Comparison of ENCODE assay signal across 8 cellular contexts in genomic region chr4:67131224-67131623, GRCh38.
DNase-seq lines count a peak whose midpoint lies in the region; ATAC-seq and TF ChIP-seq lines count a peak whose summit lies in the region.

No MANE protein-coding gene starts in this region.

- H3K4me3 ChIP-seq in astrocyte of the spinal cord (ENCODE audit: low read depth, low read length) (no peak overlapping the region), tibial nerve (no peak overlapping the region)

- H3K4me1 ChIP-seq in tibial nerve, result peaks cover 0 to 7% (median 0%) of the 10 kb centered on the region in 4 donors

- TF ChIP-seq CTCF in astrocyte of the spinal cord (IDR thresholded peaks at IDR 0.05; ENCODE audit: low read depth, low read length) (no peak), tibial nerve (IDR thresholded peaks at IDR 0.05) (no peak)

- no peak for TF ChIP-seq EP300 in tibial nerve (IDR thresholded peaks at IDR 0.05)

- no peak for TF ChIP-seq POLR2A in tibial nerve (IDR thresholded peaks at IDR 0.05)

- H3K9me3 ChIP-seq in tibial nerve, result no peaks in the 10 kb centered on the region

- H3K27me3 ChIP-seq in tibial nerve, result no peaks in the 10 kb centered on the region

- H3K27ac ChIP-seq in tibial nerve, result peak overlapping the region in 1 of 4 donors; percentile 53

- no peaks in the 10 kb centered on the region for H3K36me3 ChIP-seq in tibial nerve

- in situ Hi-C loops in astrocyte of the spinal cord (cut with HindIII; ENCODE audit: low sequenced_read_pairs), result no loop called here

- DNase-seq in astrocyte of the spinal cord (ENCODE audit: low read depth, low spot score) (peak; percentile 32), NCI-H128 (lab: John Stamatoyannopoulos, UW; ENCODE audit: unreplicated experiment) (no peak), tibial nerve (ENCODE audit: low spot score in 2 of 2) (no peak)
- no peak for DNase-seq in activated effector memory CD4-positive, alpha-beta T cell treated with anti-CD3 and anti-CD28 coated beads, Interleukin-2, amount 50 U/mL, for 16 hours
- no peak for DNase-seq in effector CD4-positive, alpha-beta T cell

- ATAC-seq in GM18517 (IDR thresholded peaks at IDR 0.05; ENCODE audit: unreplicated experiment) (peak; percentile 94), GM21423 (IDR thresholded peaks at IDR 0.05; ENCODE audit: unreplicated experiment) (peak; percentile 84), HG03066 (IDR thresholded peaks at IDR 0.05; ENCODE audit: low read depth, unreplicated experiment) (peak; percentile 82)
